ENCODE assay signal across 9 cellular contexts in genomic region chr18:8426401-8426800, GRCh38.
DNase-seq lines count a peak whose midpoint lies in the region; ATAC-seq and TF ChIP-seq lines count a peak whose summit lies in the region.
"Had no signal": no experiment of that assay in that cellular context is flagged by ENCODE, and none has a peak within 500 bp of the region (broad histone marks: within the 10 kb centered on the region; RNA-seq: fewer than 3 reads in every experiment).

No MANE protein-coding gene starts in this region.

- no peaks in the 10 kb centered on the region for H3K9me3 ChIP-seq in DND-41 (ENCODE audit: insufficient read depth, low read length, severe bottlenecking)

- H3K4me2 ChIP-seq in DND-41 (ENCODE audit: insufficient read depth, low read length) = no peak overlapping the region

- peak; percentile 54 for TF ChIP-seq CTCF in DND-41 (IDR thresholded peaks at IDR 0.05; ENCODE audit: borderline replicate concordance, extremely low read depth, low read length, poor library complexity, severe bottlenecking)
- peak; percentile 43 for TF ChIP-seq CTCF in HFF-Myc (IDR thresholded peaks at IDR 0.05; ENCODE audit: low read depth, low read length, missing control alignments)
- TF ChIP-seq CTCF in nephron progenitor cell (IDR thresholded peaks at IDR 0.05) = peak; percentile 38

- no peaks in the 10 kb centered on the region for H3K79me2 ChIP-seq in DND-41 (ENCODE audit: insufficient read depth, low read length)

- no peaks in the 10 kb centered on the region for H3K4me1 Mint-ChIP-seq in activated naive CD8-positive, alpha-beta T cell treated with anti-CD3 and anti-CD28 coated beads, Interleukin-2, amount 10 ng/mL, durations not matched to agents 7 days and 5 days
- H3K4me1 Mint-ChIP-seq in nephron progenitor cell = peaks cover 34% of the 10 kb centered on the region

- no peaks in the 10 kb centered on the region for H3K4me1 ChIP-seq in DND-41 (ENCODE audit: insufficient read depth, low read length)

- no peaks in the 10 kb centered on the region for H3K27me3 ChIP-seq in DND-41 (ENCODE audit: insufficient read depth, low read length, poor library complexity)

- no peak overlapping the region for H2AFZ ChIP-seq in DND-41 (ENCODE audit: low read depth, low read length)

- H3K36me3 ChIP-seq in DND-41 (ENCODE audit: insufficient read depth, low read length) = no peaks in the 10 kb centered on the region

- POLR2A ChIA-PET in activated naive CD8-positive, alpha-beta T cell treated with anti-CD3 and anti-CD28 coated beads, Interleukin-2, amount 10 ng/mL, durations not matched to agents 7 days and 5 days (lab: Charles Lee) = no interaction called here

- no peaks in the 10 kb centered on the region for H4K20me1 ChIP-seq in DND-41 (ENCODE audit: insufficient read depth, low read length)

- DNase-seq in DND-41 (peak; percentile 15), HFF-Myc (ENCODE audit: extremely low read depth, low read depth) (no peak), nephron progenitor cell (peak; percentile 52), T-helper 9 cell (no peak)
- DNase-seq in activated naive CD8-positive, alpha-beta T cell treated with anti-CD3 and anti-CD28 coated beads, Interleukin-2, amount 10 ng/mL, durations not matched to agents 7 days and 5 days = peak; percentile 37
- DNase-seq: kidney glomerular epithelial cell had no signal

- no peak overlapping the region for H3K27ac Mint-ChIP-seq in activated naive CD8-positive, alpha-beta T cell treated with anti-CD3 and anti-CD28 coated beads, Interleukin-2, amount 10 ng/mL, durations not matched to agents 7 days and 5 days
- no peak overlapping the region for H3K27ac Mint-ChIP-seq in nephron progenitor cell
- H3K27ac Mint-ChIP-seq: stimulated activated naive CD8-positive, alpha-beta T cell treated with anti-CD3 and anti-CD28 coated beads, Interleukin-15, Interleukin-2, amounts not matched to agents 100 ng/mL and 50 ng/mL, for 24 hours had no signal

- H3K27ac ChIP-seq in DND-41 (ENCODE audit: low read length) = no peak overlapping the region

- H3K9me3 Mint-ChIP-seq in activated naive CD8-positive, alpha-beta T cell treated with anti-CD3 and anti-CD28 coated beads, Interleukin-2, amount 10 ng/mL, durations not matched to agents 7 days and 5 days = peaks cover 3% of the 10 kb centered on the region
- H3K9me3 Mint-ChIP-seq in nephron progenitor cell = no peaks in the 10 kb centered on the region

- H3K36me3 Mint-ChIP-seq in activated naive CD8-positive, alpha-beta T cell treated with anti-CD3 and anti-CD28 coated beads, Interleukin-2, amount 10 ng/mL, durations not matched to agents 7 days and 5 days = no peaks in the 10 kb centered on the region
- no peaks in the 10 kb centered on the region for H3K36me3 Mint-ChIP-seq in nephron progenitor cell (ENCODE audit: low read depth)

- no peak overlapping the region for H3K4me3 ChIP-seq in DND-41 (ENCODE audit: low read depth in 1 of 2, low read length in 2 of 2)
- no peak overlapping the region for H3K4me3 ChIP-seq in HFF-Myc (replicated peaks; ENCODE audit: low read depth, low read length)

- H3K9ac ChIP-seq in DND-41 (ENCODE audit: low read depth, low read length) = no peak overlapping the region

- no peaks in the 10 kb centered on the region for H3K27me3 Mint-ChIP-seq in activated naive CD8-positive, alpha-beta T cell treated with anti-CD3 and anti-CD28 coated beads, Interleukin-2, amount 10 ng/mL, durations not matched to agents 7 days and 5 days
- H3K27me3 Mint-ChIP-seq in nephron progenitor cell (ENCODE audit: low read depth, poor library complexity) = peaks cover 3% of the 10 kb centered on the region
- H3K27me3 Mint-ChIP-seq: stimulated activated naive CD8-positive, alpha-beta T cell treated with anti-CD3 and anti-CD28 coated beads, Interleukin-15, Interleukin-2, amounts not matched to agents 100 ng/mL and 50 ng/mL, for 24 hours had no signal

- no peak for ATAC-seq in DND-41 (ENCODE audit: insufficient read depth, low read depth)
- no peak for ATAC-seq in activated naive CD8-positive, alpha-beta T cell treated with anti-CD3 and anti-CD28 coated beads, Interleukin-2, amount 10 ng/mL, durations not matched to agents 7 days and 5 days (ENCODE audit: low read depth)
- ATAC-seq in HG03108 (IDR thresholded peaks at IDR 0.05; ENCODE audit: unreplicated experiment) = no peak
- no peak for ATAC-seq in HG03095 (IDR thresholded peaks at IDR 0.05; ENCODE audit: unreplicated experiment)

- H3K4me3 Mint-ChIP-seq in activated naive CD8-positive, alpha-beta T cell treated with anti-CD3 and anti-CD28 coated beads, Interleukin-2, amount 10 ng/mL, durations not matched to agents 7 days and 5 days = no peak overlapping the region
- no peak overlapping the region for H3K4me3 Mint-ChIP-seq in nephron progenitor cell
- H3K4me3 Mint-ChIP-seq: stimulated activated naive CD8-positive, alpha-beta T cell treated with anti-CD3 and anti-CD28 coated beads, Interleukin-15, Interleukin-2, amounts not matched to agents 100 ng/mL and 50 ng/mL, for 24 hours had no signal

Comparison
In these comparisons a context has a peak if more than half of its experiments do, and no peak if none do; other contexts are left out.
1. DNase-seq: peak in DND-41 (single experiment), activated naive CD8-positive, alpha-beta T cell treated with anti-CD3 and anti-CD28 coated beads, Interleukin-2, amount 10 ng/mL, durations not matched to agents 7 days and 5 days (single experiment) and nephron progenitor cell (single experiment); none in HFF-Myc (single experiment) and T-helper 9 cell (single experiment).
2. Peak in every context shown above with its lines, with median percentiles within 50 percentile points of each other: CTCF ChIP-seq.